ENCODE assay signal across 8 cellular contexts in genomic region chr9:121499427-121500164, GRCh38. TPM values are rescaled to one million over a fixed set of nuclear protein-coding genes. Genes with fewer than 3 reads are reported as not detected.
DNase-seq lines count a peak whose midpoint lies in the region; ATAC-seq and TF ChIP-seq lines count a peak whose summit lies in the region.

Gene GGTA1 (minus strand): TSS chr9:121499844. CDS start chr9:121467922, 31,922 bp downstream.

- CTCF ChIA-PET in BJ (lab: Yijun Ruan, JAX) = interaction anchor here (0.7 to 1.5 kb wide), 3 partner anchors 10 to 45 kb away, joined by 3 to 16 read pairs (median 5); no protein-coding TSS in a partner anchor

- no peak for DNase-seq in BJ (ENCODE audit: low read depth)
- peak; percentile 90 for DNase-seq in H7
- DNase-seq in RWPE2 (ENCODE audit: low spot score) = no peak
- peak; percentile 77 for DNase-seq in ecto neural progenitor cell (ENCODE audit: low spot score)
- DNase-seq in hippocampal formation (lab: John Stamatoyannopoulos, UW) = no peak

- H3K4me3 ChIP-seq in BJ (ENCODE audit: low read depth, low read length) (peak within 1 kb of the TSS; percentile 31), H7 (ENCODE audit: insufficient read depth, low read depth, low read length) (peak within 1 kb of the TSS; percentile 45), RWPE2 (ENCODE audit: severe bottlenecking) (peak within 1 kb of the TSS; percentile 24), liver (ENCODE audit: low read depth in 1 of 3, low read length in 3 of 3) (peak within 1 kb of the TSS; percentile 53 to 66 (median 61)), stomach smooth muscle (ENCODE audit: low read length in 2 of 2) (peak within 1 kb of the TSS; percentile 81 to 86)

- H3K27ac ChIP-seq in RWPE2 (ENCODE audit: poor library complexity, severe bottlenecking) (no peak within 1 kb of the TSS), liver (ENCODE audit: low read depth in 1 of 2, low read length in 2 of 2) (peak within 1 kb of the TSS; percentile 44 to 58), stomach smooth muscle (ENCODE audit: low read length) (peak within 1 kb of the TSS; percentile 53)

- H3K9me3 ChIP-seq in RWPE2 (ENCODE audit: severe bottlenecking) (peaks cover 2% of the 10 kb centered on the region), liver (ENCODE audit: control insufficient read depth in 4 of 4, low read length in 3 of 4) (no peaks in the 10 kb centered on the region), stomach smooth muscle (ENCODE audit: control insufficient read depth in 2 of 2, low read length in 2 of 2) (no peaks in the 10 kb centered on the region)

- ATAC-seq in RWPE2 (ENCODE audit: low read depth) = peak; percentile 81
- ATAC-seq in HG03025 (IDR thresholded peaks at IDR 0.05; ENCODE audit: low FRiP score, unreplicated experiment) = no peak

- POLR2A ChIA-PET in BJ (lab: Charles Lee) = interaction anchor here (0.6 kb wide), 1 partner anchor 345 kb away, joined by 9 read pairs; no protein-coding TSS in a partner anchor

- TF ChIP-seq CTCF in BJ (IDR thresholded peaks at IDR 0.05; ENCODE audit: insufficient read depth, low read depth, low read length) (no peak), RWPE2 (IDR thresholded peaks at IDR 0.05; ENCODE audit: poor library complexity, severe bottlenecking) (no peak), liver (IDR thresholded peaks at IDR 0.05; ENCODE audit: low read depth, low read length, missing input control) (no peak)

- H3K27me3 ChIP-seq in BJ (ENCODE audit: control insufficient read depth, insufficient read depth, low read length) (peaks cover 3% of the 10 kb centered on the region; the same call in 1 of the 2 replicates), H7 (ENCODE audit: control insufficient read depth, insufficient read depth, low read length) (peaks cover 38% of the 10 kb centered on the region), RWPE2 (ENCODE audit: insufficient read depth, poor library complexity, severe bottlenecking) (peaks cover 11% of the 10 kb centered on the region), liver (ENCODE audit: control insufficient read depth in 4 of 4, insufficient read depth in 4 of 4, low read length in 3 of 4) (peaks cover 0 to 4% (median 0%) of the 10 kb centered on the region in 4 donors), stomach smooth muscle (ENCODE audit: control insufficient read depth in 1 of 2, insufficient read depth in 2 of 2, low read length in 2 of 2) (no peaks in the 10 kb centered on the region)

- H3K4me1 ChIP-seq in RWPE2 (ENCODE audit: insufficient read depth, poor library complexity, severe bottlenecking) (peaks cover 4% of the 10 kb centered on the region), liver (ENCODE audit: control insufficient read depth in 4 of 4, insufficient read depth in 4 of 4, low read length in 3 of 4) (peaks cover 9 to 25% (median 21%) of the 10 kb centered on the region in 4 donors), stomach smooth muscle (ENCODE audit: control insufficient read depth, insufficient read depth, low read length) (peaks cover 30% of the 10 kb centered on the region)

- H3K9ac ChIP-seq in liver (ENCODE audit: low read depth in 1 of 2, low read length in 2 of 2) (no peak within 1 kb of the TSS), stomach smooth muscle (ENCODE audit: low read length in 2 of 2) (peak within 1 kb of the TSS; percentile 54 to 68)

- TF ChIP-seq RAD21 in liver (IDR thresholded peaks at IDR 0.05) = no peak

- H3K36me3 ChIP-seq in BJ (ENCODE audit: control insufficient read depth, insufficient read depth, low read length) (no peaks in the 10 kb centered on the region), H7 (replicated peaks; ENCODE audit: control insufficient read depth, insufficient read depth, low read length) (no peaks in the 10 kb centered on the region), RWPE2 (ENCODE audit: low read depth) (no peaks in the 10 kb centered on the region), liver (ENCODE audit: control insufficient read depth in 4 of 4, insufficient read depth in 3 of 4, low read depth in 1 of 4, low read length in 3 of 4) (no peaks in the 10 kb centered on the region), stomach smooth muscle (ENCODE audit: control insufficient read depth in 2 of 2, insufficient read depth in 2 of 2, low read length in 2 of 2) (no peaks in the 10 kb centered on the region)

- 1% methylated on average over 72 of the region's 72 CpGs for WGBS in liver

TF ChIP-seq in liver, 16 proteins besides CTCF, POLR2A, EP300 and RAD21:
- TF ChIP-seq HNF4A (conservative IDR thresholded peaks at IDR 0.05) = no peak

RNA-seq across cellular contexts. Expression of gene GGTA1, which starts in this region (rescaled TPM):
- not detected in 2 replicates for polyA plus RNA-seq in BJ (2011; rRNA removed)
- not detected in 2 replicates for polyA minus RNA-seq in BJ (2011; rRNA and poly(A)+ RNA removed)
- not detected in 2 replicates for total RNA-seq in H7 (2014; rRNA removed; shearing (Covaris generic))
- 1 to 10 TPM; 2.4 to 3.3 TPM for total RNA-seq in liver
- polyA plus RNA-seq in liver = 1 to 10 TPM; 2.5 to 3.1 TPM

Comparison
In these comparisons a context has a peak if more than half of its experiments do, and no peak if none do; other contexts are left out.
1. Peak in DNase-seq and H3K4me3 ChIP-seq in H7; RNA of the gene not detected or under 1 TPM.
2. H3K4me3 ChIP-seq: peak in every context shown above with its lines; median percentile 84 in stomach smooth muscle; 61 in liver; 45 in H7; 31 in BJ; 24 in RWPE2.
3. H3K9ac ChIP-seq: peak in stomach smooth muscle (2 of 2); none in liver (0 of 2).